ENCODE assay signal across 17 cellular contexts in genomic region chr3:85846940-85847339, GRCh38.
"Had no signal": no experiment of that assay in that cellular context is flagged by ENCODE, and none has a peak within 500 bp of the region (broad histone marks: within the 10 kb centered on the region; RNA-seq: fewer than 3 reads in every experiment).

No MANE protein-coding gene starts in this region.

- H3K27ac ChIP-seq: body of pancreas, thyroid gland had no signal

- ATAC-seq: body of pancreas; effector memory CD8-positive, alpha-beta T cell had no signal

- H3K4me1 ChIP-seq: body of pancreas, thyroid gland had no signal

- H3K9me3 ChIP-seq: body of pancreas, thyroid gland had no signal

- H3K4me3 ChIP-seq: body of pancreas, thyroid gland had no signal

- H3K27ac Mint-ChIP-seq: activated B cell treated with CpG ODN at 0.5 μM for 24 hours; activated CD4-positive, alpha-beta memory T cell treated with anti-CD3 and anti-CD28 coated beads for 36 hours; activated naive CD8-positive, alpha-beta T cell treated with anti-CD3 and anti-CD28 coated beads, Interleukin-2, amount 10 ng/mL, durations not matched to agents 7 days and 5 days; effector memory CD8-positive, alpha-beta T cell; memory B cell had no signal

- DNase-seq: activated B cell treated with CpG ODN at 0.5 μM for 24 hours; activated CD4-positive, alpha-beta memory T cell treated with anti-CD3 and anti-CD28 coated beads for 36 hours; activated CD4-positive, alpha-beta T cell treated with anti-CD3 and anti-CD28 coated beads for 4 hours; activated naive CD4-positive, alpha-beta T cell; activated naive CD8-positive, alpha-beta T cell treated with anti-CD3 and anti-CD28 coated beads, Interleukin-2, amount 10 ng/mL, durations not matched to agents 7 days and 5 days; activated T-cell treated with anti-CD3 and anti-CD28 coated beads for 4 hours; amygdala; body of pancreas; dermis blood vessel endothelial cell; effector memory CD8-positive, alpha-beta T cell; occipital lobe; retina; stimulated activated CD4-positive, alpha-beta T cell treated with anti-CD3 and anti-CD28 coated beads, Interleukin-12 subunit alpha, Interleukin-12 subunit beta, amount 100 ng/mL, for 4 hours; stimulated activated CD4-positive, alpha-beta T cell treated with anti-CD3 and anti-CD28 coated beads, Interleukin-1b, Interleukin-23, amount 100 ng/mL, for 48 hours; stimulated activated naive CD4-positive, alpha-beta T cell treated with Interleukin-2 at 50 U/mL for 16 hours; thyroid gland had no signal

- H3K36me3 ChIP-seq: thyroid gland had no signal

- H3K9me3 Mint-ChIP-seq: activated naive CD8-positive, alpha-beta T cell treated with anti-CD3 and anti-CD28 coated beads, Interleukin-2, amount 10 ng/mL, durations not matched to agents 7 days and 5 days had no signal

- H3K36me3 Mint-ChIP-seq: activated CD4-positive, alpha-beta memory T cell treated with anti-CD3 and anti-CD28 coated beads for 36 hours; activated naive CD8-positive, alpha-beta T cell treated with anti-CD3 and anti-CD28 coated beads, Interleukin-2, amount 10 ng/mL, durations not matched to agents 7 days and 5 days; memory B cell had no signal

- H3K27me3 ChIP-seq: body of pancreas, thyroid gland had no signal
